8 cellular contexts compared by ENCODE assay signal in genomic region chr2:62506421-62506750, GRCh38. TPM values are rescaled to one million over a fixed set of nuclear protein-coding genes. Genes with fewer than 3 reads are reported as not detected.
DNase-seq lines count a peak whose midpoint lies in the region; ATAC-seq, FAIRE-seq and TF ChIP-seq lines count a peak whose summit lies in the region.

No MANE protein-coding gene starts in this region.

- H3K4me3 Mint-ChIP-seq in mesothelial cell of epicardium: peak overlapping the region; percentile 77

- peak overlapping the region; percentile 74 for H3K27ac ChIP-seq in C4-2B

- H3K27me3 ChIP-seq in bronchial epithelial cell (ENCODE audit: control insufficient read depth, insufficient read depth, low read length): no peaks in the 10 kb centered on the region

- H3K36me3 ChIP-seq in bronchial epithelial cell (ENCODE audit: control insufficient read depth, insufficient read depth, low read length): no peaks in the 10 kb centered on the region

- peaks cover 3% of the 10 kb centered on the region for H3K9me3 Mint-ChIP-seq in mesothelial cell of epicardium

- DNase-seq in bronchial epithelial cell (ENCODE audit: low read depth) (peak; percentile 57), mesothelial cell of epicardium (ENCODE audit: low spot score in 2 of 2, unreplicated experiment in 2 of 2) (no peak), NCI-H1092 (lab: John Stamatoyannopoulos, UW) (no peak), NOMO-1 (lab: John Stamatoyannopoulos, UW; ENCODE audit: unreplicated experiment in 2 of 2) (no peak)
- DNase-seq in stimulated activated CD4-positive, alpha-beta T cell treated with anti-CD3 and anti-CD28 coated beads, Interleukin-4, amount 100 ng/mL, for 24 hours: no peak

- ATAC-seq in GM19452 (IDR thresholded peaks at IDR 0.05; ENCODE audit: unreplicated experiment) (peak; percentile 35), HG03469 (IDR thresholded peaks at IDR 0.05; ENCODE audit: unreplicated experiment) (peak; percentile 25)

- peaks cover 3% of the 10 kb centered on the region for H3K36me3 Mint-ChIP-seq in mesothelial cell of epicardium

- peak overlapping the region; percentile 94 for H3K27ac Mint-ChIP-seq in mesothelial cell of epicardium

- no peak for FAIRE-seq in bronchial epithelial cell (lab: Jason Lieb, UNC)

- H3K27me3 Mint-ChIP-seq in mesothelial cell of epicardium (ENCODE audit: low read depth): no peaks in the 10 kb centered on the region

- H3K4me3 ChIP-seq in bronchial epithelial cell (ENCODE audit: low read depth, low read length): peak overlapping the region; percentile 84

- H3K4me1 Mint-ChIP-seq in mesothelial cell of epicardium: peaks cover 20% of the 10 kb centered on the region

- TF ChIP-seq CTCF in C4-2B (conservative IDR thresholded peaks at IDR 0.05): no peak
- no peak for TF ChIP-seq CTCF in bronchial epithelial cell (IDR thresholded peaks at IDR 0.05; ENCODE audit: insufficient read depth, low read length, severe bottlenecking)
- no peak for TF ChIP-seq CTCF in mesothelial cell of epicardium (IDR thresholded peaks at IDR 0.05; ENCODE audit: unreplicated experiment)

RNA-seq across cellular contexts. Expression of gene TMEM17, which starts 0.4 kb away (rescaled TPM):
- total RNA-seq in bronchial epithelial cell (1.1 and 1.2 TPM in 2 replicates), mesothelial cell of epicardium (4.1 to 4.7 TPM (median 4.2 TPM) in 3 replicates)
